ENCODE assay signal across 8 cellular contexts in genomic region chrX:3380603-3381002, GRCh38. TPM values are rescaled to one million over a fixed set of nuclear protein-coding genes. Genes with fewer than 3 reads are reported as not detected.
"Had no signal": no experiment of that assay in that cellular context is flagged by ENCODE, and none has a peak within 500 bp of the region (broad histone marks: within the 10 kb centered on the region; RNA-seq: fewer than 3 reads in every experiment).

No MANE protein-coding gene starts in this region.

- DNase-seq: GDM1, GF-D8 had no signal

- H3K4me3 ChIP-seq: GM12878 had no signal

- ATAC-seq: GM12878 had no signal

- FAIRE-seq: G401.6, GM12878, GM12891, GM12892, GM19239 had no signal

RNA-seq across cellular contexts. Expression of gene MXRA5, which starts 34.2 kb away (rescaled TPM):
- total RNA-seq: G401 had no signal
